ENCODE assay signal across 11 cellular contexts in the genomic region with DNA sequence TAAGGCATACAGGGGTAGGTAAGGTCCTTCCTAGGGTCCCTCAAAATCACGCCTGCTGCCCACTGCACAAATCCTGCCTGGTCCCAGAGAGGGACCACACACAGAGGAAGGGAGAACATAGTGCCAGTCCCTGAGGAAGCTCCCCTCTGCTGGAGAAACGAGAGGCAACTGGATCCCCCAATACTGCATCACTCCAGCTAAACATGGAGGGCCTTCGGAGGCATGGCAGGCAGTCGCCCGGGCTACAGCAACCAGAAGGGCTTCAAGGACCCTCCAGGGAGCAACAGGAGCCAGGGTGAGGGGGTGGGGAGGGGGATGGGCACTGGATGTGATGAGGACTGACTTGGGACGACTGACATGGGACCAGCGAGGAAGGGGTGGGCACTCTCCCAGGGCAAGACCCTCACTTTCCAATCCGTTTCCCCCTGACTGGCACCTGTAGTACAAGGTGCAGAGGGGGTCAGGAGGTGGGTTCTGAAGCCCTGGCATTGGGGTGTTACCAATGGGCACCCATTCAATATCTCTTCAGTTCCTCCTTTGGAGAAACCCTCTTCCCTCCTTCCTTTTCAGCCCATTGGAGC. TPM values are rescaled to one million over a fixed set of nuclear protein-coding genes. Genes with fewer than 3 reads are reported as not detected.
A peak's percentile ranks its signal among the peaks of the same experiment; 100 is the strongest.
DNase-seq lines count a peak whose midpoint lies in the region; FAIRE-seq and TF ChIP-seq lines count a peak whose summit lies in the region.
"Had no signal": no experiment of that assay in that cellular context is flagged by ENCODE, and none has a peak within 500 bp of the region (broad histone marks: within the 10 kb centered on the region; RNA-seq: fewer than 3 reads in every experiment).

No MANE protein-coding gene starts in this region.

- H3K4me3 Mint-ChIP-seq in activated naive CD8-positive, alpha-beta T cell treated with anti-CD3 and anti-CD28 coated beads for 36 hours, result peak overlapping the region; percentile 84
- H3K4me3 Mint-ChIP-seq in nephron, result peak overlapping the region in 2 of 3 experiments; percentile 73 to 81

- peaks cover 2% of the 10 kb centered on the region for H3K9me3 Mint-ChIP-seq in activated naive CD8-positive, alpha-beta T cell treated with anti-CD3 and anti-CD28 coated beads for 36 hours
- H3K9me3 Mint-ChIP-seq in nephron, result no peaks in the 10 kb centered on the region

- no peaks in the 10 kb centered on the region for H4K20me1 ChIP-seq in BLaER1 treated with 17β-estradiol and CSF1 and Interleukin-3, amounts not matched to agents 10 nM and 100 nM

- H3K4me1 Mint-ChIP-seq in activated naive CD8-positive, alpha-beta T cell treated with anti-CD3 and anti-CD28 coated beads for 36 hours, result peaks cover 75% of the 10 kb centered on the region
- H3K4me1 Mint-ChIP-seq in nephron, result peaks cover 9% of the 10 kb centered on the region

- peak overlapping the region in 1 of 10 experiments; percentile 61; a peak in 2 of 20 replicates for H3K4me3 ChIP-seq in BLaER1 treated with 17β-estradiol and CSF1 and Interleukin-3, amounts not matched to agents 10 nM and 100 nM
- no peak overlapping the region for H3K4me3 ChIP-seq in H7 (ENCODE audit: insufficient read depth, low read depth, low read length)
- H3K4me3 ChIP-seq: thoracic aorta had no signal

- H3K4me2 ChIP-seq in BLaER1 treated with 17β-estradiol and CSF1 and Interleukin-3, amounts not matched to agents 10 nM and 100 nM, result peak overlapping the region; percentile 73 to 92 (median 84)

- peaks cover 11% of the 10 kb centered on the region for H3K36me3 Mint-ChIP-seq in activated naive CD8-positive, alpha-beta T cell treated with anti-CD3 and anti-CD28 coated beads for 36 hours
- no peaks in the 10 kb centered on the region for H3K36me3 Mint-ChIP-seq in nephron (ENCODE audit: low read depth)

- H3K4me1 ChIP-seq in BLaER1 treated with 17β-estradiol and CSF1 and Interleukin-3, amounts not matched to agents 10 nM and 100 nM, result peaks cover 75 to 92% (median 87%) of the 10 kb centered on the region in 10 experiments

- H3K27ac Mint-ChIP-seq in activated naive CD8-positive, alpha-beta T cell treated with anti-CD3 and anti-CD28 coated beads for 36 hours, result peak overlapping the region; percentile 100
- H3K27ac Mint-ChIP-seq in nephron, result peak overlapping the region in 2 of 3 experiments; percentile 12 to 44

- no peaks in the 10 kb centered on the region for H3K27me3 Mint-ChIP-seq in activated naive CD8-positive, alpha-beta T cell treated with anti-CD3 and anti-CD28 coated beads for 36 hours
- peaks cover 5% of the 10 kb centered on the region for H3K27me3 Mint-ChIP-seq in nephron (ENCODE audit: low read depth)

- no peaks in the 10 kb centered on the region for H3K36me3 ChIP-seq in BLaER1 treated with 17β-estradiol and CSF1 and Interleukin-3, amounts not matched to agents 10 nM and 100 nM
- no peaks in the 10 kb centered on the region for H3K36me3 ChIP-seq in H7 (replicated peaks; ENCODE audit: control insufficient read depth, insufficient read depth, low read length)
- H3K36me3 ChIP-seq: thoracic aorta had no signal

- peak overlapping the region; percentile 20 to 99 (median 95); a peak in 20 of 22 replicates for H3K27ac ChIP-seq in BLaER1 treated with 17β-estradiol and CSF1 and Interleukin-3, amounts not matched to agents 10 nM and 100 nM
- H3K27ac ChIP-seq: thoracic aorta had no signal

- peaks cover 0 to 2% (median under 1%) of the 10 kb centered on the region in 11 experiments; a peak in 8 of 22 replicates for H3K9me3 ChIP-seq in BLaER1 treated with 17β-estradiol and CSF1 and Interleukin-3, amounts not matched to agents 10 nM and 100 nM (replicated peaks in 1 of 11)
- H3K9me3 ChIP-seq: thoracic aorta had no signal

- no peak for FAIRE-seq in GM19239 (lab: Jason Lieb, UNC)
- FAIRE-seq: D721Med had no signal

- no peaks in the 10 kb centered on the region for H3K27me3 ChIP-seq in BLaER1 treated with 17β-estradiol and CSF1 and Interleukin-3, amounts not matched to agents 10 nM and 100 nM
- H3K27me3 ChIP-seq in H7 (ENCODE audit: control insufficient read depth, insufficient read depth, low read length), result no peaks in the 10 kb centered on the region

- DNase-seq in H7, result peak; percentile 47
- DNase-seq in activated naive CD8-positive, alpha-beta T cell treated with anti-CD3 and anti-CD28 coated beads for 36 hours, result no peak
- DNase-seq in DMS153 (lab: John Stamatoyannopoulos, UW), result no peak
- no peak for DNase-seq in GM19239 (ENCODE audit: insufficient read length, low spot score)
- no peak for DNase-seq in mucosa of gallbladder (ENCODE audit: low spot score)
- DNase-seq in central memory CD4-positive, alpha-beta T cell, result no peak
- DNase-seq: NCI-H1092 had no signal

- TF ChIP-seq CTCF in nephron (IDR thresholded peaks at IDR 0.05; ENCODE audit: unreplicated experiment in 3 of 3), result no peak

- no peak overlapping the region; a peak in 1 of 22 replicates for H3K9ac ChIP-seq in BLaER1 treated with 17β-estradiol and CSF1 and Interleukin-3, amounts not matched to agents 10 nM and 100 nM

RNA-seq across cellular contexts. Expression of gene DDIT4, which starts 21.7 kb away (rescaled TPM):
- 54.2 and 123 TPM in 2 replicates for total RNA-seq in H7 (2014; rRNA removed; shearing (Covaris generic))
- 100 to 1,000 TPM; 422 to 424 TPM for total RNA-seq in activated naive CD8-positive, alpha-beta T cell treated with anti-CD3 and anti-CD28 coated beads for 36 hours
- total RNA-seq in mucosa of gallbladder, result 191 TPM

RNA-seq across cellular contexts. Expression of gene DNAJB12, which starts 59.3 kb away (rescaled TPM):
- 18.8 and 19.3 TPM in 2 replicates for total RNA-seq in H7 (2014; rRNA removed; shearing (Covaris generic))
- 10 to 100 TPM; 25.2 to 25.6 TPM for total RNA-seq in activated naive CD8-positive, alpha-beta T cell treated with anti-CD3 and anti-CD28 coated beads for 36 hours
- total RNA-seq in mucosa of gallbladder, result 42.5 TPM
